In the genomic region with DNA sequence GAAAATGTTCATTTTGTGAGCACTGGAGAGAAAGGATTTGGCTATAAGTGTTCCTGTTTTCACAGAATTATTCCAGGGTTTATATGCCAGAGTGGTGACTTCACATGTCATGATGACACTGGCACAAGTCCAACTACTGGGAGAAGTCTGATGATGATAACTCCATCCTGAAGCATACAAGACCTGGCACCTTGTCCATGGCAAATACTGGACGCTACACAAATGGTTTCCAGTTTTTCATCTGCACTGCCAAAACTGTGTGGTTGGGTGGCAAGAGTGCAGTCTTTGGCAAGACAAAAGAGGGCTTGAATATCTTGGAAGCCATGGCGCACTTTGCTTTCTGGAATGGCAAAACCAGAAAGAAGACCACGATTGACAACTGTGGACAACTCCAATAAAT, we compare ENCODE assay signal across 1 cellular context.
TF ChIP-seq lines count a peak whose summit lies in the region.

No MANE protein-coding gene starts in this region.

TF ChIP-seq in IMR-90, 13 proteins besides CTCF, POLR2A, EP300 and RAD21:
- TF ChIP-seq FOS (IDR thresholded peaks at IDR 0.05; ENCODE audit: low read depth, low read length) (no peak), CEBPB (IDR thresholded peaks at IDR 0.05; ENCODE audit: low read depth, low read length) (no peak), CHD1 (IDR thresholded peaks at IDR 0.05; ENCODE audit: low read depth, low read length) (no peak), RCOR1 (IDR thresholded peaks at IDR 0.05; ENCODE audit: insufficient replicate concordance, low read length) (no peak), SMC3 (IDR thresholded peaks at IDR 0.05; ENCODE audit: low read depth, low read length) (no peak), MXI1 (IDR thresholded peaks at IDR 0.05; ENCODE audit: borderline replicate concordance, low read depth, low read length) (no peak), NFE2L2 (IDR thresholded peaks at IDR 0.05; ENCODE audit: low read depth, low read length) (no peak), MAFK (IDR thresholded peaks at IDR 0.05; ENCODE audit: low read depth, low read length) (no peak)
- TF ChIP-seq, protein P1, sequence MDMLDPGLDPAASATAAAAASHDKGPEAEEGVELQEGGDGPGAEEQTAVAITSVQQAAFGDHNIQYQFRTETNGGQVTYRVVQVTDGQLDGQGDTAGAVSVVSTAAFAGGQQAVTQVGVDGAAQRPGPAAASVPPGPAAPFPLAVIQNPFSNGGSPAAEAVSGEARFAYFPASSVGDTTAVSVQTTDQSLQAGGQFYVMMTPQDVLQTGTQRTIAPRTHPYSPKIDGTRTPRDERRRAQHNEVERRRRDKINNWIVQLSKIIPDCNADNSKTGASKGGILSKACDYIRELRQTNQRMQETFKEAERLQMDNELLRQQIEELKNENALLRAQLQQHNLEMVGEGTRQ (IDR thresholded peaks at IDR 0.05; ENCODE audit: low read depth, low read length), result no peak
